1 cellular context compared by ENCODE assay signal in the genomic region with DNA sequence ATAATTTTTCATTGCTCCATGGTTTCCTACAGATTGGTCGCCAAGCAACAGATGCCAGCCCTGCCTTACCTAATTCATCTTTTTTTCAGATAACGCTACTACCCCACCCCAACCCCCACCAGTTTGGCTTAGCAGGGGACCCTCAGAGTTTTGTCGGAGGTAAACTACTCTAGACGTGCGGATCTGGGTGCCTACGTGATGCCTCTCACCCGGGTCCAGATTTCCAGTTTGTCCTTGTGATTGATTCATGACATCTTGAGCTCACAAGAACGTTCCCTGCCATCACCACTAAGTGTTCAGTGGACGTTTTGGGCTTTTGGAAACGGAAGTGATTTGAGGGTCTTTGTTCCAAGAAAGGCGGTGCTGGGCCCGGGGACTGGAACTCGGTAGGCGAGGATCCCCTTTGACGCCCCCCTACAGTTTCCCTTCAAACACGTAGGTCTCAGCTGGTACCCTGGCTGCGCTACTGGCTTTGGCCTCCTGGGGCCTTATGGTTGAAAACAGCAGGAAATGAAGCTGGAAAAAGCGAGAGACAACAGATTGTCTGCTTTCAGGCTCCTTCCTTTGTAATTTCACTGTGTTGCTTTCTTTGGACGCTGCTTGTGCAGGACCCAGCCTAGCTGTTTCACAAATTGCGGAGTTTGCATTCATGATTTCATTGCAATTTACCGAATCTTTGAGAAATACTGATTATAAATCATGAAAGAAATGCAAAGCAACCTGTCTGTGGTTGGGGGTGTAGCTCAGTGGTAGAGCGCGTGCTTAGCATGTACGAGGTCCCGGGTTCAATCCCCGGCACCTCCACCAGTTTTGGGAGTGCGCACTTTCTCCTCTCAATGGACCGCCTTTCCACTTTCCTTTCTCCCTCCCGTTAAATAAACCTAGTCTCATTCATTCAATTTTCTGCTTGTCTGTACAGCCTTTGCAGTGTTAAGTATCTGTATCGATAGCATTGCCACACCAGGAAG.
TF ChIP-seq lines count a peak whose summit lies in the region.

No MANE protein-coding gene starts in this region.

TF ChIP-seq in GM12878, 131 proteins besides CTCF, POLR2A, EP300 and RAD21 (continued from another document):
- TF ChIP-seq POU2F2 (IDR thresholded peaks at IDR 0.05; ENCODE audit: borderline replicate concordance, low read depth, low read length) (0 out of 3 replicates have a peak, but pooled peaks have one; percentile 49), RUNX3 (IDR thresholded peaks at IDR 0.05; ENCODE audit: low read length) (peak; percentile 88), SREBF2 (IDR thresholded peaks at IDR 0.05; ENCODE audit: low read length) (peak; percentile 80), FOXK2 (IDR thresholded peaks at IDR 0.05) (0 out of 2 replicates have a peak, but pooled peaks have one; percentile 16), ZNF24 (IDR thresholded peaks at IDR 0.05) (peak; percentile 92), RBBP5 (conservative IDR thresholded peaks at IDR 0.05) (no peak)
- TF ChIP-seq, protein P1, sequence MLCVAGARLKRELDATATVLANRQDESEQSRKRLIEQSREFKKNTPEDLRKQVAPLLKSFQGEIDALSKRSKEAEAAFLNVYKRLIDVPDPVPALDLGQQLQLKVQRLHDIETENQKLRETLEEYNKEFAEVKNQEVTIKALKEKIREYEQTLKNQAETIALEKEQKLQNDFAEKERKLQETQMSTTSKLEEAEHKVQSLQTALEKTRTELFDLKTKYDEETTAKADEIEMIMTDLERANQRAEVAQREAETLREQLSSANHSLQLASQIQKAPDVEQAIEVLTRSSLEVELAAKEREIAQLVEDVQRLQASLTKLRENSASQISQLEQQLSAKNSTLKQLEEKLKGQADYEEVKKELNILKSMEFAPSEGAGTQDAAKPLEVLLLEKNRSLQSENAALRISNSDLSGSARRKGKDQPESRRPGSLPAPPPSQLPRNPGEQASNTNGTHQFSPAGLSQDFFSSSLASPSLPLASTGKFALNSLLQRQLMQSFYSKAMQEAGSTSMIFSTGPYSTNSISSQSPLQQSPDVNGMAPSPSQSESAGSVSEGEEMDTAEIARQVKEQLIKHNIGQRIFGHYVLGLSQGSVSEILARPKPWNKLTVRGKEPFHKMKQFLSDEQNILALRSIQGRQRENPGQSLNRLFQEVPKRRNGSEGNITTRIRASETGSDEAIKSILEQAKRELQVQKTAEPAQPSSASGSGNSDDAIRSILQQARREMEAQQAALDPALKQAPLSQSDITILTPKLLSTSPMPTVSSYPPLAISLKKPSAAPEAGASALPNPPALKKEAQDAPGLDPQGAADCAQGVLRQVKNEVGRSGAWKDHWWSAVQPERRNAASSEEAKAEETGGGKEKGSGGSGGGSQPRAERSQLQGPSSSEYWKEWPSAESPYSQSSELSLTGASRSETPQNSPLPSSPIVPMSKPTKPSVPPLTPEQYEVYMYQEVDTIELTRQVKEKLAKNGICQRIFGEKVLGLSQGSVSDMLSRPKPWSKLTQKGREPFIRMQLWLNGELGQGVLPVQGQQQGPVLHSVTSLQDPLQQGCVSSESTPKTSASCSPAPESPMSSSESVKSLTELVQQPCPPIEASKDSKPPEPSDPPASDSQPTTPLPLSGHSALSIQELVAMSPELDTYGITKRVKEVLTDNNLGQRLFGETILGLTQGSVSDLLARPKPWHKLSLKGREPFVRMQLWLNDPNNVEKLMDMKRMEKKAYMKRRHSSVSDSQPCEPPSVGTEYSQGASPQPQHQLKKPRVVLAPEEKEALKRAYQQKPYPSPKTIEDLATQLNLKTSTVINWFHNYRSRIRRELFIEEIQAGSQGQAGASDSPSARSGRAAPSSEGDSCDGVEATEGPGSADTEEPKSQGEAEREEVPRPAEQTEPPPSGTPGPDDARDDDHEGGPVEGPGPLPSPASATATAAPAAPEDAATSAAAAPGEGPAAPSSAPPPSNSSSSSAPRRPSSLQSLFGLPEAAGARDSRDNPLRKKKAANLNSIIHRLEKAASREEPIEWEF (IDR thresholded peaks at IDR 0.05; ENCODE audit: insufficient replicate concordance, low read depth, low read length), result no peak
- TF ChIP-seq, protein P2, sequence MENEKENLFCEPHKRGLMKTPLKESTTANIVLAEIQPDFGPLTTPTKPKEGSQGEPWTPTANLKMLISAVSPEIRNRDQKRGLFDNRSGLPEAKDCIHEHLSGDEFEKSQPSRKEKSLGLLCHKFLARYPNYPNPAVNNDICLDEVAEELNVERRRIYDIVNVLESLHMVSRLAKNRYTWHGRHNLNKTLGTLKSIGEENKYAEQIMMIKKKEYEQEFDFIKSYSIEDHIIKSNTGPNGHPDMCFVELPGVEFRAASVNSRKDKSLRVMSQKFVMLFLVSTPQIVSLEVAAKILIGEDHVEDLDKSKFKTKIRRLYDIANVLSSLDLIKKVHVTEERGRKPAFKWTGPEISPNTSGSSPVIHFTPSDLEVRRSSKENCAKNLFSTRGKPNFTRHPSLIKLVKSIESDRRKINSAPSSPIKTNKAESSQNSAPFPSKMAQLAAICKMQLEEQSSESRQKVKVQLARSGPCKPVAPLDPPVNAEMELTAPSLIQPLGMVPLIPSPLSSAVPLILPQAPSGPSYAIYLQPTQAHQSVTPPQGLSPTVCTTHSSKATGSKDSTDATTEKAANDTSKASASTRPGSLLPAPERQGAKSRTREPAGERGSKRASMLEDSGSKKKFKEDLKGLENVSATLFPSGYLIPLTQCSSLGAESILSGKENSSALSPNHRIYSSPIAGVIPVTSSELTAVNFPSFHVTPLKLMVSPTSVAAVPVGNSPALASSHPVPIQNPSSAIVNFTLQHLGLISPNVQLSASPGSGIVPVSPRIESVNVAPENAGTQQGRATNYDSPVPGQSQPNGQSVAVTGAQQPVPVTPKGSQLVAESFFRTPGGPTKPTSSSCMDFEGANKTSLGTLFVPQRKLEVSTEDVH (IDR thresholded peaks at IDR 0.05; ENCODE audit: low read depth, partially characterized antibody), result no peak
- TF ChIP-seq, protein P3, sequence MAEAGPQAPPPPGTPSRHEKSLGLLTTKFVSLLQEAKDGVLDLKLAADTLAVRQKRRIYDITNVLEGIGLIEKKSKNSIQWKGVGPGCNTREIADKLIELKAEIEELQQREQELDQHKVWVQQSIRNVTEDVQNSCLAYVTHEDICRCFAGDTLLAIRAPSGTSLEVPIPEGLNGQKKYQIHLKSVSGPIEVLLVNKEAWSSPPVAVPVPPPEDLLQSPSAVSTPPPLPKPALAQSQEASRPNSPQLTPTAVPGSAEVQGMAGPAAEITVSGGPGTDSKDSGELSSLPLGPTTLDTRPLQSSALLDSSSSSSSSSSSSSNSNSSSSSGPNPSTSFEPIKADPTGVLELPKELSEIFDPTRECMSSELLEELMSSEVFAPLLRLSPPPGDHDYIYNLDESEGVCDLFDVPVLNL (IDR thresholded peaks at IDR 0.05; ENCODE audit: low read depth, low read length), result no peak
- TF ChIP-seq, protein P4, sequence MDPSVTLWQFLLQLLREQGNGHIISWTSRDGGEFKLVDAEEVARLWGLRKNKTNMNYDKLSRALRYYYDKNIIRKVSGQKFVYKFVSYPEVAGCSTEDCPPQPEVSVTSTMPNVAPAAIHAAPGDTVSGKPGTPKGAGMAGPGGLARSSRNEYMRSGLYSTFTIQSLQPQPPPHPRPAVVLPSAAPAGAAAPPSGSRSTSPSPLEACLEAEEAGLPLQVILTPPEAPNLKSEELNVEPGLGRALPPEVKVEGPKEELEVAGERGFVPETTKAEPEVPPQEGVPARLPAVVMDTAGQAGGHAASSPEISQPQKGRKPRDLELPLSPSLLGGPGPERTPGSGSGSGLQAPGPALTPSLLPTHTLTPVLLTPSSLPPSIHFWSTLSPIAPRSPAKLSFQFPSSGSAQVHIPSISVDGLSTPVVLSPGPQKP (IDR thresholded peaks at IDR 0.05; ENCODE audit: low read depth, low read length), result no peak
